Comparison of ENCODE assay signal across 1 cellular context in the genomic region with DNA sequence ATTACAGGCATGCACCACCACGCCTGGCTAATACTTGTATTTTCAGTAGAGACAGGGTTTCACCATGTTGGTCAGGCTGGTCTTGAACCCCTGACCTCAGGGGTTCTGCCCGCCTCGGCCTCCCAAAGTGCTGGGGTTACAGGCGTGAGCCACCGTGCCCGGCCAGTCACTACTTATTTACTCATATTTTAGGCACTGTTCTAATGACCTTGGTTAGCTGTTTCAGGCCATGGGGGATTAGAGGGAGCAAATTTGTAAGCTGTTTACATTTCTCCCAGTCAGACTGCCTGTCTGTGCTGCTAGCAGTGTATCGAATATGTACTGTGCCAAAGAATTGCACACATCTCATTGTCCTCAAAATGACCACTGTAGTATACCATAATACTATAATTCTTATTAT.
TF ChIP-seq lines count a peak whose summit lies in the region.

No MANE protein-coding gene starts in this region.

TF ChIP-seq in HepG2, 621 proteins besides CTCF, POLR2A, EP300 and RAD21 (continued from another document):
- TF ChIP-seq, protein P1, sequence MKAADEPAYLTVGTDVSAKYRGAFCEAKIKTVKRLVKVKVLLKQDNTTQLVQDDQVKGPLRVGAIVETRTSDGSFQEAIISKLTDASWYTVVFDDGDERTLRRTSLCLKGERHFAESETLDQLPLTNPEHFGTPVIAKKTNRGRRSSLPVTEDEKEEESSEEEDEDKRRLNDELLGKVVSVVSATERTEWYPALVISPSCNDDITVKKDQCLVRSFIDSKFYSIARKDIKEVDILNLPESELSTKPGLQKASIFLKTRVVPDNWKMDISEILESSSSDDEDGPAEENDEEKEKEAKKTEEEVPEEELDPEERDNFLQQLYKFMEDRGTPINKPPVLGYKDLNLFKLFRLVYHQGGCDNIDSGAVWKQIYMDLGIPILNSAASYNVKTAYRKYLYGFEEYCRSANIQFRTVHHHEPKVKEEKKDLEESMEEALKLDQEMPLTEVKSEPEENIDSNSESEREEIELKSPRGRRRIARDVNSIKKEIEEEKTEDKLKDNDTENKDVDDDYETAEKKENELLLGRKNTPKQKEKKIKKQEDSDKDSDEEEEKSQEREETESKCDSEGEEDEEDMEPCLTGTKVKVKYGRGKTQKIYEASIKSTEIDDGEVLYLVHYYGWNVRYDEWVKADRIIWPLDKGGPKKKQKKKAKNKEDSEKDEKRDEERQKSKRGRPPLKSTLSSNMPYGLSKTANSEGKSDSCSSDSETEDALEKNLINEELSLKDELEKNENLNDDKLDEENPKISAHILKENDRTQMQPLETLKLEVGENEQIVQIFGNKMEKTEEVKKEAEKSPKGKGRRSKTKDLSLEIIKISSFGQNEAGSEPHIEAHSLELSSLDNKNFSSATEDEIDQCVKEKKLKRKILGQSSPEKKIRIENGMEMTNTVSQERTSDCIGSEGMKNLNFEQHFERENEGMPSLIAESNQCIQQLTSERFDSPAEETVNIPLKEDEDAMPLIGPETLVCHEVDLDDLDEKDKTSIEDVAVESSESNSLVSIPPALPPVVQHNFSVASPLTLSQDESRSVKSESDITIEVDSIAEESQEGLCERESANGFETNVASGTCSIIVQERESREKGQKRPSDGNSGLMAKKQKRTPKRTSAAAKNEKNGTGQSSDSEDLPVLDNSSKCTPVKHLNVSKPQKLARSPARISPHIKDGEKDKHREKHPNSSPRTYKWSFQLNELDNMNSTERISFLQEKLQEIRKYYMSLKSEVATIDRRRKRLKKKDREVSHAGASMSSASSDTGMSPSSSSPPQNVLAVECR (CRISPR knock-in tag; IDR thresholded peaks at IDR 0.05; ENCODE audit: borderline replicate concordance), result peak; percentile 38; the same call in 1 of the 2 replicates
- TF ChIP-seq ZNF652 (CRISPR knock-in tag; IDR thresholded peaks at IDR 0.05; ENCODE audit: borderline replicate concordance, low read depth) (no peak), RORA (CRISPR knock-in tag; IDR thresholded peaks at IDR 0.05) (no peak), NRL (CRISPR knock-in tag; IDR thresholded peaks at IDR 0.05; ENCODE audit: borderline replicate concordance) (no peak), MEIS1 (CRISPR knock-in tag; IDR thresholded peaks at IDR 0.05; ENCODE audit: borderline replicate concordance) (no peak), RARA (CRISPR knock-in tag; IDR thresholded peaks at IDR 0.05) (peak; percentile 61; the same call in 1 of the 2 replicates)
- TF ChIP-seq, protein P2, sequence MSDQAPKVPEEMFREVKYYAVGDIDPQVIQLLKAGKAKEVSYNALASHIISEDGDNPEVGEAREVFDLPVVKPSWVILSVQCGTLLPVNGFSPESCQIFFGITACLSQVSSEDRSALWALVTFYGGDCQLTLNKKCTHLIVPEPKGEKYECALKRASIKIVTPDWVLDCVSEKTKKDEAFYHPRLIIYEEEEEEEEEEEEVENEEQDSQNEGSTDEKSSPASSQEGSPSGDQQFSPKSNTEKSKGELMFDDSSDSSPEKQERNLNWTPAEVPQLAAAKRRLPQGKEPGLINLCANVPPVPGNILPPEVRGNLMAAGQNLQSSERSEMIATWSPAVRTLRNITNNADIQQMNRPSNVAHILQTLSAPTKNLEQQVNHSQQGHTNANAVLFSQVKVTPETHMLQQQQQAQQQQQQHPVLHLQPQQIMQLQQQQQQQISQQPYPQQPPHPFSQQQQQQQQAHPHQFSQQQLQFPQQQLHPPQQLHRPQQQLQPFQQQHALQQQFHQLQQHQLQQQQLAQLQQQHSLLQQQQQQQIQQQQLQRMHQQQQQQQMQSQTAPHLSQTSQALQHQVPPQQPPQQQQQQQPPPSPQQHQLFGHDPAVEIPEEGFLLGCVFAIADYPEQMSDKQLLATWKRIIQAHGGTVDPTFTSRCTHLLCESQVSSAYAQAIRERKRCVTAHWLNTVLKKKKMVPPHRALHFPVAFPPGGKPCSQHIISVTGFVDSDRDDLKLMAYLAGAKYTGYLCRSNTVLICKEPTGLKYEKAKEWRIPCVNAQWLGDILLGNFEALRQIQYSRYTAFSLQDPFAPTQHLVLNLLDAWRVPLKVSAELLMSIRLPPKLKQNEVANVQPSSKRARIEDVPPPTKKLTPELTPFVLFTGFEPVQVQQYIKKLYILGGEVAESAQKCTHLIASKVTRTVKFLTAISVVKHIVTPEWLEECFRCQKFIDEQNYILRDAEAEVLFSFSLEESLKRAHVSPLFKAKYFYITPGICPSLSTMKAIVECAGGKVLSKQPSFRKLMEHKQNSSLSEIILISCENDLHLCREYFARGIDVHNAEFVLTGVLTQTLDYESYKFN (CRISPR knock-in tag; conservative IDR thresholded peaks at IDR 0.05), result 0 out of 2 replicates have a peak, but pooled peaks have one; percentile 13
